ENCODE assay signal across 19 cellular contexts in genomic region chr1:184219414-184219813, GRCh38.
"Had no signal": no experiment of that assay in that cellular context is flagged by ENCODE, and none has a peak within 500 bp of the region (broad histone marks: within the 10 kb centered on the region; RNA-seq: fewer than 3 reads in every experiment).

No MANE protein-coding gene starts in this region.

- H3K4me3 ChIP-seq: dorsolateral prefrontal cortex, gastroesophageal sphincter, hepatocyte, right atrium auricular region, testis, tibial nerve, upper lobe of right lung, vagina had no signal

- ATAC-seq: gastroesophageal sphincter; left colon; naive thymus-derived CD4-positive, alpha-beta T cell; stimulated activated naive B cell treated with anti-CD40 and anti-IgM and Interleukin-4, amounts not matched to agents 10 μg/mL and 1 μg/mL and 100 μg/mL, for 72 hours; stimulated activated naive CD8-positive, alpha-beta T cell treated with anti-CD3 and anti-CD28 coated beads, Interleukin-15, amount 100 ng/mL, for 72 hours; upper lobe of right lung had no signal

- H3K79me2 ChIP-seq: hepatocyte had no signal

- H3K27ac ChIP-seq: gastroesophageal sphincter, hepatocyte, neutrophil, right atrium auricular region, testis, tibial nerve, upper lobe of right lung, vagina had no signal

- H2AFZ ChIP-seq: hepatocyte had no signal

- H3K36me3 ChIP-seq: gastroesophageal sphincter, neutrophil, right atrium auricular region, tibial nerve, upper lobe of right lung, vagina had no signal

- H3K4me2 ChIP-seq: hepatocyte had no signal

- H3K27me3 ChIP-seq: dorsolateral prefrontal cortex, gastroesophageal sphincter, hepatocyte, neutrophil, right atrium auricular region, testis, tibial nerve, upper lobe of right lung, vagina had no signal

- H3K9me3 ChIP-seq: gastroesophageal sphincter, neutrophil, right atrium auricular region, testis, tibial nerve, upper lobe of right lung, vagina had no signal

- DNase-seq: cortex of kidney; dorsolateral prefrontal cortex; effector CD8-positive, alpha-beta T cell; left colon; mammary epithelial cell; naive thymus-derived CD4-positive, alpha-beta T cell; nephron progenitor cell; stimulated activated CD4-positive, alpha-beta T cell treated with anti-CD3 and anti-CD28 coated beads, Interleukin-1b, Interleukin-23, amount 100 ng/mL, for 48 hours; stimulated activated CD4-positive, alpha-beta T cell treated with anti-CD3 and anti-CD28 coated beads, Interleukin-4, amount 100 ng/mL, for 4 hours; stimulated activated naive B cell treated with anti-CD40 and anti-IgM and Interleukin-4, amounts not matched to agents 10 μg/mL and 1 μg/mL and 100 μg/mL, for 72 hours; stimulated activated naive CD8-positive, alpha-beta T cell treated with anti-CD3 and anti-CD28 coated beads, Interleukin-15, amount 100 ng/mL, for 72 hours; testis; upper lobe of right lung had no signal

- H3K4me1 ChIP-seq: testis, upper lobe of right lung, vagina had no signal
